ENCODE assay signal across 8 cellular contexts in the genomic region with DNA sequence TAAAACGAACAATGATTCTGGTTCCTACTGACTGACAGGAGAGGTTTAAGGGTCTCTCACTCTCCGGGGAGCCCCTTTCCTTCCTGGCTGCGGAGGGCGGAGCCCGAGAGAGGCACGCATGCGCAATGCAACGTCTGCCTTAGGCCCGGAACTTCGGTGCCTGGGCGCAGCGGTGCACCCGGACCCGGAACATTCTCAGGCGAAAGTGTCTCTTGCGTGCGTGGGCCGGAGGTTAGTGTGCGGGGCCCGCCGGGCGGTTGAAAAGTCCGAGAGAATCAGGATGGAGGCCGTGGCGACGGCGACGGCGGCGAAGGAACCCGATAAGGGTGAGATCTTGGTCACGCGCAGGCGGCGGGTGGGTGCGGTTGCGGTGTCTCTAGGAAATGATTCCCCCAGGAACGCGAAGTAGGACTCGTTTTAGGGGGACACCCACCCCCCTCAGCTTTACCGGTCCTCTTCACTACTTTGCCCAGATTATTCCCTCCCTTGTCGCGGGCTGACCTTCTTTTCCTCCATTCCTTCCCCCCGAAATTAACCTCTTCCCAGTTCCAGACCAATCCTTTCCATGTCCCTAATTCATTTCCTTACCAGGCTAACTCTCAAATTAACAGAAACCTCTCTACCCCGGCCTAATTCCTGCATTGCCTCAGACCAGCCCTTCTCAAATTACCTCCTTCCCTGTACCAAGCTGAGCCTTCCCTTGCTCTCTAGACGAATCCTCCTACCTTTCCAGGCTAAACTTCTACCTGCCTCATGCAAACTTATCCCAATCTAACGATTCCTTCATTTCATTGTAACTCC. TPM values are rescaled to one million over a fixed set of nuclear protein-coding genes. Genes with fewer than 3 reads are reported as not detected.
DNase-seq lines count a peak whose midpoint lies in the region; ATAC-seq and TF ChIP-seq lines count a peak whose summit lies in the region.

A gene (plus strand): TSS at position 142 of the 801 bp plus-strand sequence. CDS start 139 bp downstream, at position 281.

- peaks cover 43 to 86% (median 68%) of the 10 kb centered on the region in 4 donors for H3K4me1 Mint-ChIP-seq in CD4-positive, alpha-beta memory T cell
- peaks cover 19% of the 10 kb centered on the region for H3K4me1 Mint-ChIP-seq in endodermal cell

- H3K27me3 ChIP-seq in CD4-positive, alpha-beta memory T cell (ENCODE audit: insufficient read depth, low read length), result no peaks in the 10 kb centered on the region
- H3K27me3 ChIP-seq in NT2/D1 (ENCODE audit: insufficient read depth, insufficient read length) (no peaks in the 10 kb centered on the region), endodermal cell (ENCODE audit: control insufficient read depth, insufficient read depth, low read length, poor library complexity, severe bottlenecking) (no peaks in the 10 kb centered on the region)

- peak; percentile 64 for ATAC-seq in GM19455 (IDR thresholded peaks at IDR 0.05; ENCODE audit: unreplicated experiment)

- CTCF ChIA-PET in CD4-positive, alpha-beta memory T cell (lab: Charles Lee; ENCODE audit: partially characterized antibody), result interaction anchor here (0.6 to 4.4 kb wide), 5 partner anchors 42 to 491 kb away, joined by 3 to 101 read pairs (median 5); no protein-coding TSS in a partner anchor

- H3K36me3 Mint-ChIP-seq in CD4-positive, alpha-beta memory T cell, result peaks cover 17 to 65% of the 10 kb centered on the region in 2 donors
- H3K36me3 Mint-ChIP-seq in endodermal cell (ENCODE audit: low read depth), result peaks cover 49% of the 10 kb centered on the region

- peaks cover 76% of the 10 kb centered on the region for H3K4me1 ChIP-seq in CD4-positive, alpha-beta memory T cell (ENCODE audit: insufficient read depth, low read length)
- peaks cover 5% of the 10 kb centered on the region for H3K4me1 ChIP-seq in NT2/D1 (ENCODE audit: insufficient read depth, insufficient read length)
- peaks cover 7% of the 10 kb centered on the region for H3K4me1 ChIP-seq in endodermal cell (ENCODE audit: control insufficient read depth, insufficient read depth, low read length)
- H3K4me1 ChIP-seq in mesodermal cell (ENCODE audit: control insufficient read depth, insufficient read depth, low read length, poor library complexity, severe bottlenecking), result peaks cover 12% of the 10 kb centered on the region

- H3K27me3 Mint-ChIP-seq in CD4-positive, alpha-beta memory T cell, result no peaks in the 10 kb centered on the region
- peaks cover 2% of the 10 kb centered on the region for H3K27me3 Mint-ChIP-seq in endodermal cell (ENCODE audit: insufficient read depth)

- H3K27ac Mint-ChIP-seq in CD4-positive, alpha-beta memory T cell, result peak within 1 kb of the TSS; percentile 97 to 100 (median 99)
- H3K27ac Mint-ChIP-seq in endodermal cell, result peak within 1 kb of the TSS; percentile 100

- peak within 1 kb of the TSS; percentile 96 to 100 (median 97) for H3K4me3 Mint-ChIP-seq in CD4-positive, alpha-beta memory T cell
- peak within 1 kb of the TSS; percentile 96 for H3K4me3 Mint-ChIP-seq in endodermal cell

- POLR2A ChIA-PET in CD4-positive, alpha-beta memory T cell (lab: Charles Lee; ENCODE audit: partially characterized antibody), result interaction anchor here (0.8 to 26.9 kb wide), 13 partner anchors 9 to 574 kb away, joined by 3 to 711 read pairs (median 13); a partner anchor contains a TSS

- no peak for TF ChIP-seq CTCF in endodermal cell (conservative IDR thresholded peaks at IDR 0.05)

- intact Hi-C loops in CD4-positive, alpha-beta memory T cell (cut with micrococcal nuclease), result loop anchor here (1.0 to 2.0 kb wide), 3 partner anchors 19 to 87 kb away; a partner anchor contains a TSS

- H3K9me3 Mint-ChIP-seq in CD4-positive, alpha-beta memory T cell, result peaks cover 0 to 14% (median 0%) of the 10 kb centered on the region in 8 donors
- H3K9me3 Mint-ChIP-seq in endodermal cell, result no peaks in the 10 kb centered on the region

- H3K9me3 ChIP-seq in CD4-positive, alpha-beta memory T cell (ENCODE audit: control insufficient read depth in 1 of 2, low read length in 2 of 2), result no peaks in the 10 kb centered on the region
- H3K9me3 ChIP-seq in NT2/D1 (ENCODE audit: insufficient read depth, low read length) (no peaks in the 10 kb centered on the region), endodermal cell (ENCODE audit: control insufficient read depth, low read length) (no peaks in the 10 kb centered on the region), mesodermal cell (ENCODE audit: control insufficient read depth, low read length) (no peaks in the 10 kb centered on the region)

- peaks cover 25% of the 10 kb centered on the region for H3K36me3 ChIP-seq in CD4-positive, alpha-beta memory T cell (ENCODE audit: insufficient read depth, low read length)
- peaks cover 54% of the 10 kb centered on the region for H3K36me3 ChIP-seq in NT2/D1 (ENCODE audit: insufficient read depth, insufficient read length, low read length)
- peaks cover 63% of the 10 kb centered on the region for H3K36me3 ChIP-seq in endodermal cell (ENCODE audit: control insufficient read depth, insufficient read depth, low read length)
- H3K36me3 ChIP-seq in mesodermal cell (ENCODE audit: control insufficient read depth, insufficient read depth, low read length), result peaks cover 61% of the 10 kb centered on the region

- 0% methylated on average over 24 to 47 of the region's 47 CpGs for WGBS in endodermal cell (ENCODE audit: insufficient coverage in 1 of 2, insufficient read length in 1 of 2), 2 experiments
- WGBS in mesodermal cell (ENCODE audit: insufficient coverage in 2 of 2), 2 experiments, result 0% methylated on average over 41 to 45 of the region's 47 CpGs

- H3K9ac ChIP-seq in NT2/D1 (ENCODE audit: insufficient read length, low read depth) (peak within 1 kb of the TSS; percentile 93), endodermal cell (ENCODE audit: extremely low read depth, low read length, poor library complexity, severe bottlenecking) (peak within 1 kb of the TSS; percentile 68)

- DNase-seq in CD4-positive, alpha-beta memory T cell, result peak; percentile 86 to 92 (median 89)
- DNase-seq in HT1080 (ENCODE audit: low read depth), result peak; percentile 78
- DNase-seq in NT2/D1 (ENCODE audit: low read depth, low spot score), result peak; percentile 66
- DNase-seq in activated CD8-positive, alpha-beta memory T cell treated with anti-CD3 and anti-CD28 coated beads, Interleukin-2, amount 50 U/mL, for 1 hour (ENCODE audit: extremely low read depth), result peak; percentile 77
- DNase-seq in endodermal cell, result peak; percentile 95
- DNase-seq in stimulated activated CD8-positive, alpha-beta memory T cell treated with anti-CD3 and anti-CD28 coated beads, Interleukin-15, amount 100 ng/mL, for 48 hours (ENCODE audit: low read depth in 2 of 2), result peak; percentile 80 to 82

- H3K4me3 ChIP-seq in CD4-positive, alpha-beta memory T cell (ENCODE audit: low read length in 2 of 2), result peak within 1 kb of the TSS; percentile 82 to 98
- H3K4me3 ChIP-seq in NT2/D1 (ENCODE audit: insufficient read length, low read depth), result peak within 1 kb of the TSS; percentile 79
- H3K4me3 ChIP-seq in endodermal cell (ENCODE audit: low read length), result peak within 1 kb of the TSS; percentile 91
- peak within 1 kb of the TSS; percentile 72 for H3K4me3 ChIP-seq in mesodermal cell (ENCODE audit: extremely low read depth, insufficient read depth, low read length, poor library complexity, severe bottlenecking)

- peak within 1 kb of the TSS; percentile 92 for H3K27ac ChIP-seq in CD4-positive, alpha-beta memory T cell (ENCODE audit: low read depth, low read length)
- peak within 1 kb of the TSS; percentile 85 for H3K27ac ChIP-seq in endodermal cell (ENCODE audit: low read depth, low read length)
- H3K27ac ChIP-seq in mesodermal cell (ENCODE audit: low read depth, low read length, severe bottlenecking), result peak within 1 kb of the TSS; percentile 94

RNA-seq across cellular contexts. Expression of the gene that starts here (rescaled TPM):
- total RNA-seq in CD4-positive, alpha-beta memory T cell, result 10 to 100 TPM; 56.4 to 61.4 TPM
- 10 to 100 TPM; 23.2 to 32.3 TPM for polyA plus RNA-seq in CD4-positive, alpha-beta memory T cell
- 10.0 and 14.3 TPM in 2 replicates for total RNA-seq in HT1080 (2014; rRNA removed; shearing (Covaris generic))
- 13.5 and 14.1 TPM in 2 replicates for polyA plus RNA-seq in HT1080 (2015; cell fraction: cytosol; rRNA removed)
- polyA plus RNA-seq in HT1080 (2015; cell fraction: nucleus; rRNA removed), result 12.6 and 13.6 TPM in 2 replicates
- total RNA-seq in endodermal cell, result 10 to 100 TPM; 38.4 to 44.6 TPM
- polyA plus RNA-seq in endodermal cell (2013, experiment 1 of 2), result 33.6 TPM
- 29.5 TPM for polyA plus RNA-seq in endodermal cell (2013, experiment 2 of 2)
- 14.6 TPM for polyA plus RNA-seq in mesodermal cell (2013, experiment 1 of 2)
- 13.1 TPM for polyA plus RNA-seq in mesodermal cell (2013, experiment 2 of 2)

Comparison
In these comparisons a context has a peak if more than half of its experiments do, and no peak if none do; other contexts are left out.
1. Peak in every context shown above with its lines: DNase-seq, ATAC-seq, H3K4me3 ChIP-seq and H3K27ac ChIP-seq.